ENCODE assay signal across 26 cellular contexts in the genomic region with DNA sequence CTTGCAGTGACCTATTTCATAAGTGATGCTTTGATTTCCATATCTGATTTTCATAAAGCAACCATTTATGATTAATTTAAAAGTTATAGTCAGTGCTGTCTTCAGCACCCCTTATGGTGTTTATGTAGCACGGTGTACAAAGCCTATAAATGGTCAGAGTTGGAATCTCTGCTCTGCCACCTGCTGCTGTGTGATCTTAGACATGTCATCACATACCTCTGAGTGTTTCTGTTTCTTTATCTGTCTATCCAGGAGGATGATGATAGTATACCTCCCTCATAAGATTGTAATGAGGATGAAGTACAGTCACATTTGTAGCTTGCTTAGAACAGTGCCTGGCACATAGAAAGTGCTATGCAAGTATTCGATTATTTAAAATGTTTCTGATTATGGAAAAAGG.
"Had no signal": no experiment of that assay in that cellular context is flagged by ENCODE, and none has a peak within 500 bp of the region (broad histone marks: within the 10 kb centered on the region; RNA-seq: fewer than 3 reads in every experiment).

No MANE protein-coding gene starts in this region.

- H3K27me3 Mint-ChIP-seq: activated CD8-positive, alpha-beta memory T cell treated with anti-CD3 and anti-CD28 coated beads, Interleukin-2, amount 10 ng/mL, durations not matched to agents 7 days and 5 days; activated naive CD4-positive, alpha-beta T cell treated with anti-CD3 and anti-CD28 coated beads, Interleukin-2, amount 50 U/mL, for 24 hours; activated T-cell treated with anti-CD3 and anti-CD28 coated beads, Interleukin-2, amount 50 U/mL, for 24 hours had no signal

- H3K27me3 ChIP-seq: ascending aorta, body of pancreas, SJCRH30 had no signal

- H3K9me3 Mint-ChIP-seq: activated naive CD4-positive, alpha-beta T cell treated with anti-CD3 and anti-CD28 coated beads, Interleukin-2, amount 50 U/mL, for 24 hours; activated T-cell treated with anti-CD3 and anti-CD28 coated beads, Interleukin-2, amount 50 U/mL, for 24 hours had no signal

- H3K9me3 ChIP-seq: ascending aorta, body of pancreas, SJCRH30, SK-N-SH had no signal

- DNase-seq: activated CD4-positive, CD25-positive, alpha-beta regulatory T cell; activated CD8-positive, alpha-beta memory T cell treated with anti-CD3 and anti-CD28 coated beads, Interleukin-2, amount 10 ng/mL, durations not matched to agents 7 days and 5 days; activated effector memory CD4-positive, alpha-beta T cell treated with Interleukin-2 at 50 U/mL for 16 hours; activated naive CD4-positive, alpha-beta T cell; activated T-cell treated with anti-CD3 and anti-CD28 coated beads, Interleukin-2, amount 50 U/mL, for 24 hours; body of pancreas; central memory CD4-positive, alpha-beta T cell; NCI-H1048; NCI-H1930; NCI-H2171; NCI-H2227 treated with DMSO at 0.1 percent for 48 hours; NCI-H446 treated with DMSO at 0.1 percent for 48 hours; NCI-H524 treated with DMSO at 0.1 percent for 48 hours; NCI-H82; NK-92 treated with Interleukin-12 subunit alpha and Interleukin-12 subunit beta, amount 100 ng/mL, for 24 hours; OCI-M1; Right ventricle myocardium superior; SK-N-SH; T-helper 1 cell had no signal

- H3K9ac ChIP-seq: SK-N-SH had no signal

- ATAC-seq: activated CD8-positive, alpha-beta memory T cell treated with anti-CD3 and anti-CD28 coated beads, Interleukin-2, amount 10 ng/mL, durations not matched to agents 7 days and 5 days; body of pancreas; Panc1 had no signal

- H3K27ac Mint-ChIP-seq: activated CD8-positive, alpha-beta memory T cell treated with anti-CD3 and anti-CD28 coated beads, Interleukin-2, amount 10 ng/mL, durations not matched to agents 7 days and 5 days; activated naive CD4-positive, alpha-beta T cell treated with anti-CD3 and anti-CD28 coated beads, Interleukin-2, amount 50 U/mL, for 24 hours; activated T-cell treated with anti-CD3 and anti-CD28 coated beads, Interleukin-2, amount 50 U/mL, for 24 hours; activated T-helper 1 cell treated with anti-CD3 and anti-CD28 coated beads, Interleukin-12 subunit alpha, Interleukin-12 subunit beta, Interleukin-2, Interleukin-4 antibody, amounts not matched to agents 30 ng/mL and 10 ng/mL and 1 ng/mL, durations not matched to agents 14 hours and 24 hours and 36 hours had no signal

- H3K4me3 Mint-ChIP-seq: activated CD8-positive, alpha-beta memory T cell treated with anti-CD3 and anti-CD28 coated beads, Interleukin-2, amount 10 ng/mL, durations not matched to agents 7 days and 5 days; activated naive CD4-positive, alpha-beta T cell treated with anti-CD3 and anti-CD28 coated beads, Interleukin-2, amount 50 U/mL, for 24 hours; activated T-cell treated with anti-CD3 and anti-CD28 coated beads, Interleukin-2, amount 50 U/mL, for 24 hours; activated T-helper 1 cell treated with anti-CD3 and anti-CD28 coated beads, Interleukin-12 subunit alpha, Interleukin-12 subunit beta, Interleukin-2, Interleukin-4 antibody, amounts not matched to agents 30 ng/mL and 10 ng/mL and 1 ng/mL, durations not matched to agents 14 hours and 24 hours and 36 hours had no signal

- H3K4me2 ChIP-seq: SK-N-SH had no signal

- H3K27ac ChIP-seq: ascending aorta, body of pancreas, RWPE1, SJCRH30, VCaP had no signal

- H3K4me1 ChIP-seq: ascending aorta, body of pancreas, SJCRH30 had no signal

- H3K4me3 ChIP-seq: ascending aorta, body of pancreas, SJCRH30 had no signal

- H3K36me3 ChIP-seq: SJCRH30 had no signal
